ENCODE assay signal across 1 cellular context in genomic region chr1:145996433-145997155, GRCh38.
TF ChIP-seq lines count a peak whose summit lies in the region.

Gene TXNIP (minus strand): TSS chr1:145996579. CDS start chr1:145996266, 313 bp downstream.

TF ChIP-seq in HepG2, 621 proteins besides CTCF, POLR2A, EP300 and RAD21 (continued from another document and continues in another):
- TF ChIP-seq ZBTB4 (CRISPR knock-in tag; IDR thresholded peaks at IDR 0.05; ENCODE audit: borderline replicate concordance) (0 out of 2 replicates have a peak, but pooled peaks have one; percentile 35), ZNF790 (CRISPR knock-in tag; IDR thresholded peaks at IDR 0.05; ENCODE audit: borderline replicate concordance) (peak; percentile 87), NR0B2 (CRISPR knock-in tag; IDR thresholded peaks at IDR 0.05) (peak; percentile 71; the same call in 1 of the 2 replicates), NFYB (CRISPR knock-in tag; IDR thresholded peaks at IDR 0.05) (peak; percentile 99), FOXK2 (IDR thresholded peaks at IDR 0.05) (peak; percentile 100), DMTF1 (CRISPR knock-in tag; IDR thresholded peaks at IDR 0.05) (peak; percentile 77; the same call in 1 of the 2 replicates), ZNF746 (CRISPR knock-in tag; IDR thresholded peaks at IDR 0.05) (peak; percentile 94), MTF2 (CRISPR knock-in tag; IDR thresholded peaks at IDR 0.05; ENCODE audit: borderline replicate concordance) (no peak), ZNF724P (CRISPR knock-in tag; IDR thresholded peaks at IDR 0.05; ENCODE audit: borderline replicate concordance) (peak; percentile 70; the same call in 1 of the 2 replicates), ZNF333 (CRISPR knock-in tag; IDR thresholded peaks at IDR 0.05; ENCODE audit: borderline replicate concordance) (no peak; the same call in 1 of the 2 replicates), STAT6 (CRISPR knock-in tag; IDR thresholded peaks at IDR 0.05; ENCODE audit: borderline replicate concordance) (peak; percentile 93), TRIM22 (IDR thresholded peaks at IDR 0.05) (no peak), ZNF614 (CRISPR knock-in tag; IDR thresholded peaks at IDR 0.05; ENCODE audit: borderline replicate concordance) (peak; percentile 21), FOXO4 (CRISPR knock-in tag; conservative IDR thresholded peaks at IDR 0.05) (0 out of 2 replicates have a peak, but pooled peaks have one; percentile 88), THRA (CRISPR knock-in tag; IDR thresholded peaks at IDR 0.05; ENCODE audit: borderline replicate concordance) (peak; percentile 79; the same call in 1 of the 2 replicates), ZNF24 (IDR thresholded peaks at IDR 0.05) (0 out of 2 replicates have a peak, but pooled peaks have one; percentile 31), ZNF282 (IDR thresholded peaks at IDR 0.05; ENCODE audit: partially characterized antibody) (no peak), NCOA2 (CRISPR knock-in tag; IDR thresholded peaks at IDR 0.05) (peak; percentile 94), TCF12 (IDR thresholded peaks at IDR 0.05) (no peak), TCF12 (CRISPR knock-in tag; IDR thresholded peaks at IDR 0.05) (peak; percentile 79; the same call in 1 of the 2 replicates), TGIF2 (CRISPR knock-in tag; IDR thresholded peaks at IDR 0.05) (peak; percentile 95), ZSCAN30 (CRISPR knock-in tag; IDR thresholded peaks at IDR 0.05) (0 out of 2 replicates have a peak, but pooled peaks have one; percentile 42), NR3C1 (CRISPR knock-in tag; IDR thresholded peaks at IDR 0.05) (no peak), ZMYM4 (CRISPR knock-in tag; IDR thresholded peaks at IDR 0.05) (peak; percentile 98), HMGA1 (CRISPR knock-in tag; conservative IDR thresholded peaks at IDR 0.05) (no peak), RBM39 (IDR thresholded peaks at IDR 0.05; ENCODE audit: low read depth, low read length, poor library complexity, severe bottlenecking) (peak; percentile 63), KDM5B (CRISPR knock-in tag; IDR thresholded peaks at IDR 0.05; ENCODE audit: borderline replicate concordance) (peak; percentile 83; the same call in 1 of the 2 replicates), MBD4 (IDR thresholded peaks at IDR 0.05; ENCODE audit: borderline replicate concordance, low read length) (no peak; the same call in 1 of the 2 replicates), ZNF878 (CRISPR knock-in tag; IDR thresholded peaks at IDR 0.05) (peak; percentile 97), MED1 (CRISPR knock-in tag; IDR thresholded peaks at IDR 0.05) (peak; percentile 98), ZBTB34 (CRISPR knock-in tag; IDR thresholded peaks at IDR 0.05) (0 out of 2 replicates have a peak, but pooled peaks have one; percentile 26), PAXIP1 (CRISPR knock-in tag; conservative IDR thresholded peaks at IDR 0.05) (peak; percentile 87), BRCA1 (CRISPR knock-in tag; IDR thresholded peaks at IDR 0.05) (peak; percentile 27; the same call in 1 of the 2 replicates), ZNF572 (CRISPR knock-in tag; IDR thresholded peaks at IDR 0.05) (0 out of 2 replicates have a peak, but pooled peaks have one; percentile 67), ATM (IDR thresholded peaks at IDR 0.05; ENCODE audit: borderline replicate concordance) (peak; percentile 97; the same call in 1 of the 2 replicates), MLX (CRISPR knock-in tag; IDR thresholded peaks at IDR 0.05) (peak; percentile 100), TOE1 (CRISPR knock-in tag; IDR thresholded peaks at IDR 0.05) (peak; percentile 21; the same call in 1 of the 2 replicates), PHF21A (CRISPR knock-in tag; IDR thresholded peaks at IDR 0.05) (peak; percentile 90), SMC3 (IDR thresholded peaks at IDR 0.05; ENCODE audit: low read length) (no peak), REL (CRISPR knock-in tag; conservative IDR thresholded peaks at IDR 0.05) (0 out of 2 replicates have a peak, but pooled peaks have one; percentile 44)
